Comparison of ENCODE assay signal across 10 cellular contexts in the genomic region with DNA sequence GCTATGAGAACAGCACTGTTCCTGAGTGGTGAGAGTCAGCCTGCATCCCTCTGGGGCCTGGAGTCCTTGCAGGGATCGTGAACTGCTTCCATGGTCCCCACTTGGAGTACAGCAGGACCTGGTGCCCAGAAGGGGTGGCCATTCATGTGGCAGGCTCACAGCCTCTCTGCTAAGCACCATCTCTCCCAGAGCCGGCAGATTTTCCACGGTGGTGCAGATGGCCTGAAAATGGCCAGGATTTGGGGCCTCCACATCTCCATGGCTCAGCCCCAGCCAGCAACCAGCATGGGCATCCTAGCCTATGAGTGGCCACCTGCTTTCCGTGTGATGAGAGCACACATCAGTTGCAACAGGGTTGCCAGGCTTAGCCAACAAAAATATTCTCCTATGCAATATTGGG.
"Had no signal": no experiment of that assay in that cellular context is flagged by ENCODE, and none has a peak within 500 bp of the region (broad histone marks: within the 10 kb centered on the region; RNA-seq: fewer than 3 reads in every experiment).

No MANE protein-coding gene starts in this region.

- H3K4me3 Mint-ChIP-seq: brain; T-helper 1 cell treated with Interleukin-12 subunit alpha and Interleukin-12 subunit beta and Interleukin-4 antibody, amounts not matched to agents 30 μg/mL and 1 μg/mL, for 36 hours; WTC11 had no signal

- H3K36me3 ChIP-seq: gastrocnemius medialis, tibial nerve had no signal

- H3K9me3 ChIP-seq: gastrocnemius medialis had no signal

- H3K27me3 ChIP-seq: gastrocnemius medialis, tibial nerve had no signal

- H3K27ac Mint-ChIP-seq: brain, progenitor cell of endocrine pancreas, WTC11 had no signal

- DNase-seq: amniotic stem cell, gastrocnemius medialis, left ventricle myocardium superior, right cardiac atrium had no signal

- H3K4me3 ChIP-seq: gastrocnemius medialis, tibial nerve had no signal

- H3K4me1 ChIP-seq: gastrocnemius medialis had no signal

- H3K27ac ChIP-seq: gastrocnemius medialis had no signal

- ATAC-seq: gastrocnemius medialis, left ventricle myocardium superior, right cardiac atrium, SK-N-SH treated with all-trans-retinoic acid at 6 μM for 48 hours, WTC11 had no signal

- H3K36me3 Mint-ChIP-seq: brain had no signal

- H3K27me3 Mint-ChIP-seq: progenitor cell of endocrine pancreas had no signal
